In the genomic region with DNA sequence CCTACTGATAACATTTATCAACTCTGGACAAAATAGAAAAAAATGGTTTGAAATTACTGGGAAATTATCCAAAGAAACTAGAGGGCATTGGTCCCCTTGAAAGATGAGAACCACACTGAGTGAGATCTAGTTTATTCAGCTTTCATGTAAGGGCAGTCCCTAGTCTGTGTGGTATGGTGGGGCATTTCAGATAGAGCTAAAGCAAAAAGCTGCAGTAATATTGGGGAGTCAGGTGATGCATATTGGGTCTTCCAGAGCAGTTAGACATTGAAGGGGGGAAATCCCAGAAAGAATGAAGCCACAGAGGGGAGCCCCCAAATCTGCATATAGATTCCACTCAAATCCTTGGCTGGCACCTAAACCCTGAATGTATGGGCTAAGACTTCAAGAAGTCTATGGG, we compare ENCODE assay signal across 27 cellular contexts.
"Had no signal": no experiment of that assay in that cellular context is flagged by ENCODE, and none has a peak within 500 bp of the region (broad histone marks: within the 10 kb centered on the region; RNA-seq: fewer than 3 reads in every experiment).

No MANE protein-coding gene starts in this region.

- H3K4me1 ChIP-seq: esophagus squamous epithelium, gastrocnemius medialis, heart right ventricle, lower lobe of right lung had no signal

- H3K27me3 ChIP-seq: dorsolateral prefrontal cortex, left lung had no signal

- H3K27ac ChIP-seq: coronary artery, dorsolateral prefrontal cortex, epithelial cell of prostate, esophagus squamous epithelium, gastrocnemius medialis, heart right ventricle, left lung, lower lobe of right lung had no signal

- ATAC-seq: esophagus mucosa, gastrocnemius medialis, heart right ventricle, left cardiac atrium, left lung, left ventricle myocardium superior, lower lobe of right lung, mucosa of descending colon had no signal

- H3K36me3 ChIP-seq: esophagus squamous epithelium, gastrocnemius medialis, heart right ventricle, left lung, lower lobe of right lung had no signal

- H3K4me1 Mint-ChIP-seq: mesothelial cell of epicardium had no signal

- H3K36me3 Mint-ChIP-seq: mesothelial cell of epicardium had no signal

- H3K27ac Mint-ChIP-seq: mesothelial cell of epicardium, naive B cell had no signal

- DNase-seq: dermis blood vessel endothelial cell; dorsolateral prefrontal cortex; effector CD4-positive, alpha-beta T cell; effector memory CD4-positive, alpha-beta T cell; erythroblast; esophagus squamous epithelium; foreskin fibroblast; foreskin melanocyte; gastrocnemius medialis; glutamatergic neuron; head of caudate nucleus; heart right ventricle; hippocampal formation; left cardiac atrium; left lung; left ventricle myocardium superior; lower lobe of right lung; mesenchymal stem cell; mucosa of descending colon; naive B cell had no signal

- FAIRE-seq: colon, islet of Langerhans, keratinocyte had no signal

- H3K4me3 Mint-ChIP-seq: mesothelial cell of epicardium had no signal

- H3K4me3 ChIP-seq: coronary artery, dorsolateral prefrontal cortex, esophagus squamous epithelium, gastrocnemius medialis, heart right ventricle, left lung, lower lobe of right lung, mucosa of descending colon had no signal
